Comparison of ENCODE assay signal across 1 cellular context in the genomic region with DNA sequence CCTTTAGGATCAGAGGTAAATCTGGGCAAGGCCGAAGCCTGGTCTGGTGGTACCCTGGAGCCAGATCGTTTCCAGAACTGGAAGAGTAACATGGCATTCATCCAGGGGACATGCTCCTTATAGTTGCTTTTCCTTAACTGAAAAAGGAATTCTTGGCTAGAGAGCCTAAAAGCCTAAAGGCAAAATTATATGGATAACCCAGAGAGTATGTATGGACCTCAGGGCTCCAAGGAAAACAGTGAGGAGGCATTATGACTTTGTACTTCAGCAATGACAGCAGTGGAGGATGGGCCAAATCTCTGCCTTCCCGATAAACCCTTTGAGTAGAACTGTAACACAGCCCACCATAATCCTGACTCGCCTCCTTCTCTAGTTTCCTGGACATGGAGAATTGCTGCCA.
TF ChIP-seq lines count a peak whose summit lies in the region.

No MANE protein-coding gene starts in this region.

TF ChIP-seq in IMR-90, 13 proteins besides CTCF, POLR2A, EP300 and RAD21:
- TF ChIP-seq RFX5 (IDR thresholded peaks at IDR 0.05; ENCODE audit: low read depth, low read length) (no peak), MXI1 (IDR thresholded peaks at IDR 0.05; ENCODE audit: borderline replicate concordance, low read depth, low read length) (no peak), MAFK (IDR thresholded peaks at IDR 0.05; ENCODE audit: low read depth, low read length) (no peak), NFE2L2 (IDR thresholded peaks at IDR 0.05; ENCODE audit: low read depth, low read length) (no peak)
- TF ChIP-seq, protein P1, sequence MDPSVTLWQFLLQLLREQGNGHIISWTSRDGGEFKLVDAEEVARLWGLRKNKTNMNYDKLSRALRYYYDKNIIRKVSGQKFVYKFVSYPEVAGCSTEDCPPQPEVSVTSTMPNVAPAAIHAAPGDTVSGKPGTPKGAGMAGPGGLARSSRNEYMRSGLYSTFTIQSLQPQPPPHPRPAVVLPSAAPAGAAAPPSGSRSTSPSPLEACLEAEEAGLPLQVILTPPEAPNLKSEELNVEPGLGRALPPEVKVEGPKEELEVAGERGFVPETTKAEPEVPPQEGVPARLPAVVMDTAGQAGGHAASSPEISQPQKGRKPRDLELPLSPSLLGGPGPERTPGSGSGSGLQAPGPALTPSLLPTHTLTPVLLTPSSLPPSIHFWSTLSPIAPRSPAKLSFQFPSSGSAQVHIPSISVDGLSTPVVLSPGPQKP (IDR thresholded peaks at IDR 0.05; ENCODE audit: borderline replicate concordance, low read depth, low read length) = no peak
TF ChIP-seq in IMR-90: peak in this region for 0.
